In genomic region chr4:37827030-37827705, GRCh38 we compare ENCODE assay signal across 8 cellular contexts. TPM values are rescaled to one million over a fixed set of nuclear protein-coding genes. Genes with fewer than 3 reads are reported as not detected.
DNase-seq lines count a peak whose midpoint lies in the region; ATAC-seq and TF ChIP-seq lines count a peak whose summit lies in the region.

No MANE protein-coding gene starts in this region.

- peak in 1 of 7 experiments; percentile 10 for DNase-seq in CD8-positive, alpha-beta T cell
- DNase-seq in UCSD-AML1 (lab: John Stamatoyannopoulos, UW; ENCODE audit: unreplicated experiment) (peak; percentile 55), esophagus muscularis mucosa (ENCODE audit: extremely low spot score) (peak; percentile 90), NCI-H1930 (lab: John Stamatoyannopoulos, UW) (no peak), amniotic stem cell (lab: John Stamatoyannopoulos, UW) (no peak)

- H3K36me3 Mint-ChIP-seq in CD8-positive, alpha-beta T cell: peaks cover 39% of the 10 kb centered on the region

- POLR2A ChIA-PET in CD8-positive, alpha-beta T cell (lab: Charles Lee): interaction anchor here (0.8 to 1.8 kb wide), 10 partner anchors 8 to 1541 kb away, joined by 3 to 13 read pairs (median 3); partner anchors contain the start of gene TBC1D1

- no peak for TF ChIP-seq CTCF in CD8-positive, alpha-beta T cell (IDR thresholded peaks at IDR 0.05)
- TF ChIP-seq CTCF in esophagus muscularis mucosa (IDR thresholded peaks at IDR 0.05): no peak
- TF ChIP-seq CTCF in neural cell (IDR thresholded peaks at IDR 0.05; ENCODE audit: poor library complexity, severe bottlenecking): peak; percentile 5

- ATAC-seq in CD8-positive, alpha-beta T cell: no peak
- ATAC-seq in GM19324 (IDR thresholded peaks at IDR 0.05; ENCODE audit: low FRiP score, unreplicated experiment): peak; percentile 33
- peak; percentile 48 for ATAC-seq in HG03175 (IDR thresholded peaks at IDR 0.05; ENCODE audit: unreplicated experiment)

- no peak for TF ChIP-seq RAD21 in neural cell (conservative IDR thresholded peaks at IDR 0.05)

- intact Hi-C loops in CD8-positive, alpha-beta T cell (cut with DNase I, micrococcal nuclease): loop anchor here (1.0 to 10.0 kb wide), 5 partner anchors 64 to 1355 kb away; partner anchors contain the start of genes TBC1D1 (in 2 of the 2), KLF3 (in 1 of the 2), RELL1 (in 1 of the 2) and WDR19 (in 1 of the 2)
- intact Hi-C loops in esophagus muscularis mucosa (cut with DNase I): loop anchor here (5.0 to 10.0 kb wide), 4 partner anchors 45 to 150 kb away; partner anchors contain the start of gene RELL1

- peak overlapping the region; percentile 79 for H3K27ac ChIP-seq in CD8-positive, alpha-beta T cell (ENCODE audit: low read depth, low read length)
- H3K27ac ChIP-seq in esophagus muscularis mucosa (replicated peaks in 1 of 4) (peak overlapping the region; percentile 83 to 92 (median 90)), neural cell (ENCODE audit: low read length) (peak overlapping the region; percentile 48)

- peak overlapping the region; percentile 84 for H3K4me2 ChIP-seq in neural cell (ENCODE audit: low read length)

- H4K20me1 ChIP-seq in neural cell (ENCODE audit: insufficient read depth): no peaks in the 10 kb centered on the region

- H3K79me2 ChIP-seq in neural cell (replicated peaks; ENCODE audit: insufficient read depth, low read length): no peaks in the 10 kb centered on the region

- H3K36me3 ChIP-seq in CD8-positive, alpha-beta T cell (ENCODE audit: insufficient read depth, low read length): peaks cover 6% of the 10 kb centered on the region
- H3K36me3 ChIP-seq in esophagus muscularis mucosa: peaks cover 6 to 23% (median 18%) of the 10 kb centered on the region in 4 donors
- peaks cover 4% of the 10 kb centered on the region for H3K36me3 ChIP-seq in neural cell (ENCODE audit: insufficient read depth, low read length)

- H2AFZ ChIP-seq in neural cell (ENCODE audit: low read depth, low read length): peak overlapping the region; percentile 89

- H3K4me3 Mint-ChIP-seq in CD8-positive, alpha-beta T cell: peak overlapping the region; percentile 97

- no peaks in the 10 kb centered on the region for H3K9me3 ChIP-seq in CD8-positive, alpha-beta T cell (ENCODE audit: low read length)
- H3K9me3 ChIP-seq in esophagus muscularis mucosa (no peaks in the 10 kb centered on the region), neural cell (ENCODE audit: low read length) (no peaks in the 10 kb centered on the region)

- H3K9me2 ChIP-seq in neural cell (ENCODE audit: insufficient read depth, low read length): no peaks in the 10 kb centered on the region

- peaks cover 21% of the 10 kb centered on the region for H3K4me1 ChIP-seq in CD8-positive, alpha-beta T cell (ENCODE audit: insufficient read depth, low read length)
- peaks cover 15 to 34% (median 27%) of the 10 kb centered on the region in 4 donors for H3K4me1 ChIP-seq in esophagus muscularis mucosa

- TF ChIP-seq EP300 in esophagus muscularis mucosa (IDR thresholded peaks at IDR 0.05): no peak
- no peak for TF ChIP-seq EP300 in neural cell (conservative IDR thresholded peaks at IDR 0.05; ENCODE audit: poor library complexity, severe bottlenecking)

- no peaks in the 10 kb centered on the region for H3K9me3 Mint-ChIP-seq in CD8-positive, alpha-beta T cell

- H3K27me3 ChIP-seq in CD8-positive, alpha-beta T cell (ENCODE audit: insufficient read depth, low read length): no peaks in the 10 kb centered on the region
- H3K27me3 ChIP-seq in esophagus muscularis mucosa: no peaks in the 10 kb centered on the region
- no peaks in the 10 kb centered on the region for H3K27me3 ChIP-seq in neural cell (ENCODE audit: insufficient read depth, low read depth, low read length)

- no peak for TF ChIP-seq POLR2A in esophagus muscularis mucosa (IDR thresholded peaks at IDR 0.05; ENCODE audit: low read depth)

- CTCF ChIA-PET in CD8-positive, alpha-beta T cell (lab: Charles Lee): interaction anchor here (0.9 to 2.4 kb wide), 5 partner anchors 21 to 151 kb away, joined by 3 to 5 read pairs (median 3); no protein-coding TSS in a partner anchor

- peak overlapping the region; percentile 81 for H3K9ac ChIP-seq in neural cell (ENCODE audit: low read length)

- H3K4me1 Mint-ChIP-seq in CD8-positive, alpha-beta T cell (ENCODE audit: low read depth): peaks cover 55% of the 10 kb centered on the region

- H3K4me3 ChIP-seq in CD8-positive, alpha-beta T cell (ENCODE audit: low read depth, low read length): peak overlapping the region; percentile 99
- H3K4me3 ChIP-seq in esophagus muscularis mucosa (peak overlapping the region; percentile 68 to 90 (median 87)), neural cell (ENCODE audit: low read length) (peak overlapping the region; percentile 99)

- 9% methylated on average over 17 of the region's 38 CpGs for WGBS in esophagus muscularis mucosa

- no peaks in the 10 kb centered on the region for H3K27me3 Mint-ChIP-seq in CD8-positive, alpha-beta T cell (ENCODE audit: low read depth)

- no peaks in the 10 kb centered on the region for H3F3A ChIP-seq in neural cell (ENCODE audit: insufficient read depth, low read length, poor library complexity, severe bottlenecking)

- H3K27ac Mint-ChIP-seq in CD8-positive, alpha-beta T cell: peak overlapping the region; percentile 92

TF ChIP-seq in neural cell, 6 proteins besides CTCF, POLR2A, EP300 and RAD21:
- TF ChIP-seq SMC3 (conservative IDR thresholded peaks at IDR 0.05; ENCODE audit: poor library complexity) (no peak), MXI1 (conservative IDR thresholded peaks at IDR 0.05; ENCODE audit: poor library complexity, severe bottlenecking) (no peak), EZH2 (IDR thresholded peaks at IDR 0.05; ENCODE audit: borderline replicate concordance, insufficient read depth, low read length, poor library complexity, severe bottlenecking) (no peak)

RNA-seq across cellular contexts. Expression of gene PGM2, which starts 0.7 kb away (rescaled TPM):
- total RNA-seq in CD8-positive, alpha-beta T cell: 10 to 100 TPM; 14.5 to 15.4 TPM
- 10 to 100 TPM; 17.4 to 19.2 (median 18.8) TPM for total RNA-seq in esophagus muscularis mucosa
- polyA plus RNA-seq in neural cell: 8.5 and 9.3 TPM in 2 replicates
- polyA minus RNA-seq in neural cell: 11.1 and 11.7 TPM in 2 replicates

Comparison
In these comparisons a context has a peak if more than half of its experiments do, and no peak if none do; other contexts are left out.
1. DNase-seq: peak in UCSD-AML1 (single experiment) and esophagus muscularis mucosa (single experiment); none in NCI-H1930 (0 of 2) and amniotic stem cell (single experiment).
2. Peak in every context shown above with its lines, with median percentiles within 50 percentile points of each other: H3K27ac ChIP-seq and H3K4me3 ChIP-seq.